Comparison of ENCODE assay signal across 14 cellular contexts in the genomic region with DNA sequence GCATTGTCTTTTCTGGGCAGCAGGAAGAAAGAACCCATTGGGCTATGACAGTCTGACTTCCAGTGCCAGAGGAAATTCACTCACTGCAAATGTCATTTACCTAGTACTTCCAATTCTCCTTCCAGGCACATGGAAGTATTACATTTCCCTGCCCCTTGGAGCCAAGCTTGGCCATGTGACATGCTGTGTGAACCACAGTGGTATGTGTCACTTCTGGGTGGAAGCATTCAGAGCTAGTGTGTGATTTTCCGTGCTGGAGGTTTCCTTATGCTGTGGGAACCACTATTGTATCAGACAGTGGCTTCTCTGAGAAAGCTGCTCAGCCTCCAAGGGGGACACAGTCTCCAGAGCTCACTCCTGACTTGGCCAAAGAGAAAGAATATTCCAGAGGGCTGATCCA.
DNase-seq lines count a peak whose midpoint lies in the region; FAIRE-seq and TF ChIP-seq lines count a peak whose summit lies in the region.
"Had no signal": no experiment of that assay in that cellular context is flagged by ENCODE, and none has a peak within 500 bp of the region (broad histone marks: within the 10 kb centered on the region; RNA-seq: fewer than 3 reads in every experiment).

No MANE protein-coding gene starts in this region.

- WGBS in mesendoderm (ENCODE audit: extremely low coverage, insufficient coverage, low lambda C conversion rate): no CpG with 5 or more reads among the region's 1 CpG

- H3K4me3 ChIP-seq in bronchial epithelial cell (ENCODE audit: low read depth, low read length): no peak overlapping the region
- no peak overlapping the region for H3K4me3 ChIP-seq in mesendoderm (ENCODE audit: low read length)
- H3K4me3 ChIP-seq: A549, BLaER1 had no signal

- no peak overlapping the region for H3K9ac ChIP-seq in mesendoderm (ENCODE audit: low read length)
- H3K9ac ChIP-seq: BLaER1 had no signal

- H2BK15ac ChIP-seq in mesendoderm (replicated peaks; ENCODE audit: low read depth): no peak overlapping the region

- FAIRE-seq in bronchial epithelial cell (lab: Jason Lieb, UNC): peak; percentile 88
- FAIRE-seq: A549 had no signal

- H3K4me1 ChIP-seq in mesendoderm (ENCODE audit: control insufficient read depth, low read depth, low read length): no peaks in the 10 kb centered on the region
- H3K4me1 ChIP-seq: A549, Caco-2 had no signal

- H3K4me1 Mint-ChIP-seq in endothelial cell (ENCODE audit: unreplicated experiment): no peaks in the 10 kb centered on the region

- no peaks in the 10 kb centered on the region for H3K27me3 Mint-ChIP-seq in endothelial cell (ENCODE audit: unreplicated experiment)

- H3K79me1 ChIP-seq in mesendoderm (ENCODE audit: low read length): no peaks in the 10 kb centered on the region

- no peak for DNase-seq in bronchial epithelial cell (ENCODE audit: low read depth)
- DNase-seq in mesendoderm: peak; percentile 14
- DNase-seq in endothelial cell (ENCODE audit: low spot score): no peak
- no peak for DNase-seq in activated CD4-positive, CD25-positive, alpha-beta regulatory T cell (lab: John Stamatoyannopoulos, UW)
- no peak for DNase-seq in posterior cingulate gyrus
- DNase-seq: AML-193; Caco-2; CD8-positive, alpha-beta memory T cell; DND-41; H7 had no signal

- H2BK5ac ChIP-seq in mesendoderm (ENCODE audit: low read length): no peak overlapping the region

- no peak overlapping the region for H3K4ac ChIP-seq in mesendoderm (ENCODE audit: low read depth, low read length)

- H3K4me2 ChIP-seq in mesendoderm (ENCODE audit: low read length): no peak overlapping the region
- H3K4me2 ChIP-seq: A549, BLaER1 had no signal

- H3K9me3 Mint-ChIP-seq in endothelial cell (ENCODE audit: unreplicated experiment): no peaks in the 10 kb centered on the region
- H3K9me3 Mint-ChIP-seq: CD8-positive, alpha-beta memory T cell had no signal

- H3K27ac Mint-ChIP-seq in endothelial cell (ENCODE audit: unreplicated experiment): no peak overlapping the region

- H3K36me3 Mint-ChIP-seq in endothelial cell (ENCODE audit: low read depth, unreplicated experiment): no peaks in the 10 kb centered on the region

- H2AK5ac ChIP-seq in mesendoderm (ENCODE audit: low read length): no peak overlapping the region

- H3K27ac ChIP-seq in mesendoderm (ENCODE audit: low read depth, low read length): no peak overlapping the region
- H3K27ac ChIP-seq: A549, BLaER1, HL-60 had no signal

- no peak for TF ChIP-seq EP300 in Ishikawa (IDR thresholded peaks at IDR 0.05; ENCODE audit: borderline replicate concordance)

- H4K5ac ChIP-seq in mesendoderm (ENCODE audit: low read length): no peak overlapping the region

- no peak overlapping the region for H3K18ac ChIP-seq in mesendoderm (ENCODE audit: low read length)

- intact Hi-C loops in posterior cingulate gyrus (cut with DNase I): no loop called here

- H3K36me3 ChIP-seq in bronchial epithelial cell (ENCODE audit: control insufficient read depth, insufficient read depth, low read length): no peaks in the 10 kb centered on the region
- no peaks in the 10 kb centered on the region for H3K36me3 ChIP-seq in mesendoderm (ENCODE audit: control insufficient read depth, insufficient read depth, low read length)
- H3K36me3 ChIP-seq: BLaER1 had no signal

- H2BK120ac ChIP-seq in mesendoderm (ENCODE audit: low read depth, low read length): no peak overlapping the region

- H3K56ac ChIP-seq in mesendoderm (ENCODE audit: low read length): no peak overlapping the region

- no peak for TF ChIP-seq CTCF in bronchial epithelial cell (IDR thresholded peaks at IDR 0.05; ENCODE audit: insufficient read depth, low read length, severe bottlenecking)
- no peak for TF ChIP-seq CTCF in endothelial cell (IDR thresholded peaks at IDR 0.05; ENCODE audit: unreplicated experiment)

- H3K27me3 ChIP-seq in bronchial epithelial cell (ENCODE audit: control insufficient read depth, insufficient read depth, low read length) (no peaks in the 10 kb centered on the region), mesendoderm (ENCODE audit: insufficient read depth, low read length, poor library complexity) (no peaks in the 10 kb centered on the region)
- H3K27me3 ChIP-seq: BLaER1 had no signal

- TF ChIP-seq RAD21 in Ishikawa (IDR thresholded peaks at IDR 0.05; ENCODE audit: low read depth): no peak

- H3K4me3 Mint-ChIP-seq in endothelial cell (ENCODE audit: unreplicated experiment): no peak overlapping the region
- H3K4me3 Mint-ChIP-seq: CD8-positive, alpha-beta memory T cell had no signal

- no peak overlapping the region for H3K23ac ChIP-seq in mesendoderm (ENCODE audit: low read length)

- no peak overlapping the region for H4K8ac ChIP-seq in mesendoderm (ENCODE audit: low read depth, low read length)

- no peaks in the 10 kb centered on the region for H3K79me2 ChIP-seq in mesendoderm (ENCODE audit: control insufficient read depth, insufficient read depth, low read length)

TF ChIP-seq in Ishikawa, 13 proteins besides CTCF, POLR2A, EP300 and RAD21:
- TF ChIP-seq, protein P1, sequence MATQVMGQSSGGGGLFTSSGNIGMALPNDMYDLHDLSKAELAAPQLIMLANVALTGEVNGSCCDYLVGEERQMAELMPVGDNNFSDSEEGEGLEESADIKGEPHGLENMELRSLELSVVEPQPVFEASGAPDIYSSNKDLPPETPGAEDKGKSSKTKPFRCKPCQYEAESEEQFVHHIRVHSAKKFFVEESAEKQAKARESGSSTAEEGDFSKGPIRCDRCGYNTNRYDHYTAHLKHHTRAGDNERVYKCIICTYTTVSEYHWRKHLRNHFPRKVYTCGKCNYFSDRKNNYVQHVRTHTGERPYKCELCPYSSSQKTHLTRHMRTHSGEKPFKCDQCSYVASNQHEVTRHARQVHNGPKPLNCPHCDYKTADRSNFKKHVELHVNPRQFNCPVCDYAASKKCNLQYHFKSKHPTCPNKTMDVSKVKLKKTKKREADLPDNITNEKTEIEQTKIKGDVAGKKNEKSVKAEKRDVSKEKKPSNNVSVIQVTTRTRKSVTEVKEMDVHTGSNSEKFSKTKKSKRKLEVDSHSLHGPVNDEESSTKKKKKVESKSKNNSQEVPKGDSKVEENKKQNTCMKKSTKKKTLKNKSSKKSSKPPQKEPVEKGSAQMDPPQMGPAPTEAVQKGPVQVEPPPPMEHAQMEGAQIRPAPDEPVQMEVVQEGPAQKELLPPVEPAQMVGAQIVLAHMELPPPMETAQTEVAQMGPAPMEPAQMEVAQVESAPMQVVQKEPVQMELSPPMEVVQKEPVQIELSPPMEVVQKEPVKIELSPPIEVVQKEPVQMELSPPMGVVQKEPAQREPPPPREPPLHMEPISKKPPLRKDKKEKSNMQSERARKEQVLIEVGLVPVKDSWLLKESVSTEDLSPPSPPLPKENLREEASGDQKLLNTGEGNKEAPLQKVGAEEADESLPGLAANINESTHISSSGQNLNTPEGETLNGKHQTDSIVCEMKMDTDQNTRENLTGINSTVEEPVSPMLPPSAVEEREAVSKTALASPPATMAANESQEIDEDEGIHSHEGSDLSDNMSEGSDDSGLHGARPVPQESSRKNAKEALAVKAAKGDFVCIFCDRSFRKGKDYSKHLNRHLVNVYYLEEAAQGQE (IDR thresholded peaks at IDR 0.05; ENCODE audit: low read depth): no peak
- no peak for TF ChIP-seq CEBPB (IDR thresholded peaks at IDR 0.05)
- TF ChIP-seq ZBTB7A (IDR thresholded peaks at IDR 0.05; ENCODE audit: low read depth): no peak
- no peak for TF ChIP-seq EGR1 (IDR thresholded peaks at IDR 0.05)
- TF ChIP-seq, protein P2, sequence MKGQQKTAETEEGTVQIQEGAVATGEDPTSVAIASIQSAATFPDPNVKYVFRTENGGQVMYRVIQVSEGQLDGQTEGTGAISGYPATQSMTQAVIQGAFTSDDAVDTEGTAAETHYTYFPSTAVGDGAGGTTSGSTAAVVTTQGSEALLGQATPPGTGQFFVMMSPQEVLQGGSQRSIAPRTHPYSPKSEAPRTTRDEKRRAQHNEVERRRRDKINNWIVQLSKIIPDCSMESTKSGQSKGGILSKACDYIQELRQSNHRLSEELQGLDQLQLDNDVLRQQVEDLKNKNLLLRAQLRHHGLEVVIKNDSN (IDR thresholded peaks at IDR 0.05): 0 out of 2 replicates have a peak, but pooled peaks have one; percentile 6
- TF ChIP-seq TCF12 (IDR thresholded peaks at IDR 0.05; ENCODE audit: low read depth): no peak
